Comparison of ENCODE assay signal across 16 cellular contexts in genomic region chr11:128837627-128838026, GRCh38. TPM values are rescaled to one million over a fixed set of nuclear protein-coding genes. Genes with fewer than 3 reads are reported as not detected.
DNase-seq lines count a peak whose midpoint lies in the region; ATAC-seq, FAIRE-seq and TF ChIP-seq lines count a peak whose summit lies in the region.
"Had no signal": no experiment of that assay in that cellular context is flagged by ENCODE, and none has a peak within 500 bp of the region (broad histone marks: within the 10 kb centered on the region; RNA-seq: fewer than 3 reads in every experiment).

No MANE protein-coding gene starts in this region.

- DNase-seq in activated CD4-positive, alpha-beta T cell treated with anti-CD3 and anti-CD28 coated beads for 36 hours: peak; percentile 29
- no peak for DNase-seq in activated CD4-positive, alpha-beta T cell treated with anti-CD3 and anti-CD28 coated beads for 1 hour
- DNase-seq in T-helper 17 cell (no peak), endothelial cell of umbilical vein (ENCODE audit: low read depth, low spot score) (peak; percentile 62), natural killer cell (no peak), NCI-H2227 (lab: John Stamatoyannopoulos, UW; ENCODE audit: unreplicated experiment) (no peak), RWPE1 (ENCODE audit: low spot score) (no peak), NCI-H510A treated with DMSO at 0.1 percent for 48 hours (lab: John Stamatoyannopoulos, UW) (no peak)
- DNase-seq: endodermal cell, NCI-H2081, ovary, transverse colon had no signal

- no peaks in the 10 kb centered on the region for H3K79me2 ChIP-seq in endothelial cell of umbilical vein (ENCODE audit: control insufficient read depth, insufficient read depth, low read length)

- H3K4me1 Mint-ChIP-seq in activated CD4-positive, alpha-beta T cell treated with anti-CD3 and anti-CD28 coated beads for 36 hours: peaks cover 50% of the 10 kb centered on the region
- peaks cover 44% of the 10 kb centered on the region for H3K4me1 Mint-ChIP-seq in T-helper 17 cell
- H3K4me1 Mint-ChIP-seq in natural killer cell: peaks cover 47 to 48% of the 10 kb centered on the region in 2 donors
- H3K4me1 Mint-ChIP-seq: endodermal cell had no signal

- H3K4me2 ChIP-seq in endothelial cell of umbilical vein (ENCODE audit: insufficient read depth, low read length): no peak overlapping the region
- H3K4me2 ChIP-seq: GM23338 had no signal

- no peak overlapping the region for H3K4me3 Mint-ChIP-seq in activated CD4-positive, alpha-beta T cell treated with anti-CD3 and anti-CD28 coated beads for 36 hours
- H3K4me3 Mint-ChIP-seq in T-helper 17 cell (peak overlapping the region; percentile 8), natural killer cell (no peak overlapping the region)
- H3K4me3 Mint-ChIP-seq: endodermal cell, GM23338 had no signal

- H4K20me1 ChIP-seq in endothelial cell of umbilical vein (replicated peaks; ENCODE audit: control insufficient read depth, extremely low read depth, insufficient read depth, low read length): no peaks in the 10 kb centered on the region

- POLR2A ChIA-PET in activated CD4-positive, alpha-beta T cell treated with anti-CD3 and anti-CD28 coated beads for 36 hours (lab: Charles Lee): no interaction called here
- POLR2A ChIA-PET in endothelial cell of umbilical vein (lab: Charles Lee): no interaction called here
- POLR2A ChIA-PET in RWPE1 (lab: Yijun Ruan, JAX; ENCODE audit: low non-redundant PET): no interaction called here

- no peak overlapping the region for H2AFZ ChIP-seq in endothelial cell of umbilical vein (ENCODE audit: low read depth, low read length)
- H2AFZ ChIP-seq: GM23338 had no signal

- dilution Hi-C loops in endothelial cell of umbilical vein (cut with MboI; ENCODE audit: extremely low pct_ligation_motif_present, low sequenced_read_pairs): no loop called here

- no peaks in the 10 kb centered on the region for H3K9me3 Mint-ChIP-seq in activated CD4-positive, alpha-beta T cell treated with anti-CD3 and anti-CD28 coated beads for 36 hours (ENCODE audit: low read depth)
- peaks cover 0 to 2% of the 10 kb centered on the region in 2 donors for H3K9me3 Mint-ChIP-seq in natural killer cell
- H3K9me3 Mint-ChIP-seq: endodermal cell, GM23338 had no signal

- H3K9ac ChIP-seq in endothelial cell of umbilical vein (replicated peaks; ENCODE audit: extremely low read depth, insufficient read depth, low read length): no peak overlapping the region

- CTCF ChIA-PET in activated CD4-positive, alpha-beta T cell treated with anti-CD3 and anti-CD28 coated beads for 36 hours (lab: Charles Lee): interaction anchor here (1.3 kb wide), 3 partner anchors 11 to 801 kb away, joined by 3 to 5 read pairs (median 4); no protein-coding TSS in a partner anchor
- CTCF ChIA-PET in endothelial cell of umbilical vein (lab: Charles Lee): interaction anchor here (0.8 to 3.2 kb wide), 4 partner anchors 9 to 680 kb away, joined by 3 to 15 read pairs (median 10); no protein-coding TSS in a partner anchor
- CTCF ChIA-PET in RWPE1 (lab: Yijun Ruan, JAX): no interaction called here

- no peak for TF ChIP-seq CTCF in endothelial cell of umbilical vein (IDR thresholded peaks at IDR 0.05; ENCODE audit: extremely low read depth in 1 of 2, insufficient read depth in 1 of 2, low read depth in 1 of 2, low read length in 2 of 2)
- no peak for TF ChIP-seq CTCF in natural killer cell (IDR thresholded peaks at IDR 0.05)
- no peak for TF ChIP-seq CTCF in RWPE1 (conservative IDR thresholded peaks at IDR 0.05; ENCODE audit: low read depth)

- H3K27ac Mint-ChIP-seq in activated CD4-positive, alpha-beta T cell treated with anti-CD3 and anti-CD28 coated beads for 36 hours: no peak overlapping the region
- peak overlapping the region; percentile 95 for H3K27ac Mint-ChIP-seq in T-helper 17 cell
- H3K27ac Mint-ChIP-seq in natural killer cell: no peak overlapping the region
- H3K27ac Mint-ChIP-seq: endodermal cell, GM23338 had no signal

- peak; percentile 44 for ATAC-seq in activated CD4-positive, alpha-beta T cell treated with anti-CD3 and anti-CD28 coated beads for 36 hours
- ATAC-seq in T-helper 17 cell (peak; percentile 24), natural killer cell (peak; percentile 52 to 63 (median 62))
- ATAC-seq: GM23338 had no signal

- FAIRE-seq in endothelial cell of umbilical vein (lab: Jason Lieb, UNC): peak; percentile 87
- FAIRE-seq: A204.1, astrocyte, GM19239 had no signal

- no peaks in the 10 kb centered on the region for H3K27me3 Mint-ChIP-seq in activated CD4-positive, alpha-beta T cell treated with anti-CD3 and anti-CD28 coated beads for 36 hours
- H3K27me3 Mint-ChIP-seq in T-helper 17 cell (no peaks in the 10 kb centered on the region), natural killer cell (ENCODE audit: low read depth in 2 of 2) (no peaks in the 10 kb centered on the region)

- no peaks in the 10 kb centered on the region for H3K9me1 ChIP-seq in endothelial cell of umbilical vein (replicated peaks; ENCODE audit: control insufficient read depth, extremely low read depth, insufficient read depth, low read length)

- H3K36me3 ChIP-seq in endothelial cell of umbilical vein (ENCODE audit: control insufficient read depth in 2 of 2, extremely low read depth in 1 of 2, insufficient read depth in 2 of 2, low read length in 2 of 2): no peaks in the 10 kb centered on the region
- H3K36me3 ChIP-seq: ovary, transverse colon had no signal

- no peak overlapping the region for H3K4me3 ChIP-seq in endothelial cell of umbilical vein (replicated peaks in 1 of 3; ENCODE audit: insufficient read depth in 1 of 3, low read depth in 1 of 3, low read length in 3 of 3)
- H3K4me3 ChIP-seq: GM23338, ovary, transverse colon had no signal

- peak; percentile 61 for TF ChIP-seq POLR2A in endothelial cell of umbilical vein (IDR thresholded peaks at IDR 0.05; ENCODE audit: low read depth, low read length)

- intact Hi-C loops in activated CD4-positive, alpha-beta T cell treated with anti-CD3 and anti-CD28 coated beads for 36 hours (cut with DNase I, micrococcal nuclease): loop anchor here in 1 of 2 experiments (10.0 kb wide), 1 partner anchor 373 kb away; no protein-coding TSS in a partner anchor
- intact Hi-C loops in endothelial cell of umbilical vein (cut with micrococcal nuclease) (loop anchor here (2.0 kb wide), 2 partner anchors 145 to 495 kb away; no protein-coding TSS in a partner anchor), natural killer cell (cut with micrococcal nuclease) (loop anchor here (10.0 kb wide), 1 partner anchor 543 kb away; no protein-coding TSS in a partner anchor)

- no peaks in the 10 kb centered on the region for H3K36me3 Mint-ChIP-seq in activated CD4-positive, alpha-beta T cell treated with anti-CD3 and anti-CD28 coated beads for 36 hours (ENCODE audit: low read depth)
- H3K36me3 Mint-ChIP-seq in T-helper 17 cell (ENCODE audit: low read depth) (peaks cover 2% of the 10 kb centered on the region), natural killer cell (no peaks in the 10 kb centered on the region)

- no TSS peak for BruUV-seq in endothelial cell of umbilical vein (replicated peaks; lab: Mats Ljungman, UMichigan)

- no peaks in the 10 kb centered on the region for H3K27me3 ChIP-seq in endothelial cell of umbilical vein (ENCODE audit: control insufficient read depth in 2 of 2, insufficient read depth in 2 of 2, low read length in 2 of 2)
- H3K27me3 ChIP-seq: ovary, transverse colon had no signal

- peak overlapping the region; percentile 1 for H3K27ac ChIP-seq in endothelial cell of umbilical vein (ENCODE audit: insufficient read depth, low read depth, low read length)
- H3K27ac ChIP-seq in RWPE1: no peak overlapping the region
- H3K27ac ChIP-seq: ovary, transverse colon had no signal

- H3K9me3 ChIP-seq in T-helper 17 cell (ENCODE audit: control insufficient read depth, low read length, poor library complexity, severe bottlenecking) (no peaks in the 10 kb centered on the region), endothelial cell of umbilical vein (replicated peaks; ENCODE audit: control insufficient read depth, insufficient read depth, low read length) (no peaks in the 10 kb centered on the region)
- H3K9me3 ChIP-seq: ovary, transverse colon had no signal

- peaks cover 34% of the 10 kb centered on the region for H3K4me1 ChIP-seq in endothelial cell of umbilical vein (ENCODE audit: control insufficient read depth, extremely low read depth, insufficient read depth, low read length)
- H3K4me1 ChIP-seq: transverse colon had no signal

TF ChIP-seq in endothelial cell of umbilical vein, 7 proteins besides CTCF, POLR2A, EP300 and RAD21 (continues in another document):
- TF ChIP-seq MAX (IDR thresholded peaks at IDR 0.05; ENCODE audit: insufficient read depth, insufficient read length) (no peak), POLR2AphosphoS5 (IDR thresholded peaks at IDR 0.05; ENCODE audit: insufficient read depth, low read depth, low read length) (peak; percentile 64)

RNA-seq across cellular contexts. Expression of gene KCNJ1, which starts 29.5 kb away (rescaled TPM):
- not detected for total RNA-seq in activated CD4-positive, alpha-beta T cell treated with anti-CD3 and anti-CD28 coated beads for 36 hours
- total RNA-seq in T-helper 17 cell: under 1 TPM; 0.22 to 0.70 TPM
- total RNA-seq in endothelial cell of umbilical vein: not detected in 2 replicates
- polyA plus RNA-seq in endothelial cell of umbilical vein: 0.03 TPM in 1 of 2 replicates, not detected in the other
- polyA plus RNA-seq in endothelial cell of umbilical vein (2011; cell fraction: cytosol; rRNA removed): not detected in 2 replicates
- 0.04 and 0.11 TPM in 2 replicates for polyA plus RNA-seq in endothelial cell of umbilical vein (2011; cell fraction: nucleus; rRNA removed)
- polyA plus RNA-seq in endothelial cell of umbilical vein (2012): not detected in 2 replicates
- polyA minus RNA-seq in endothelial cell of umbilical vein: 0.08 and 0.12 TPM in 2 replicates
- polyA minus RNA-seq in endothelial cell of umbilical vein (2011; cell fraction: cytosol; rRNA and poly(A)+ RNA removed): not detected
- 0.10 TPM in 1 of 2 replicates, not detected in the other for polyA minus RNA-seq in endothelial cell of umbilical vein (2011; cell fraction: nucleus; rRNA and poly(A)+ RNA removed)
- not detected for total RNA-seq in natural killer cell
- total RNA-seq: astrocyte, endodermal cell, GM23338, transverse colon had no signal
- polyA plus RNA-seq: ovary had no signal

RNA-seq across cellular contexts. Expression of gene KCNJ5, which starts 53.5 kb away (rescaled TPM):
- not detected for total RNA-seq in activated CD4-positive, alpha-beta T cell treated with anti-CD3 and anti-CD28 coated beads for 36 hours
- total RNA-seq in T-helper 17 cell (not detected), endothelial cell of umbilical vein (0.13 and 0.14 TPM in 2 replicates), natural killer cell (under 1 TPM; 0.09 to 0.18 (median 0.15) TPM)
- polyA plus RNA-seq in endothelial cell of umbilical vein: 0.03 TPM in 1 of 2 replicates, not detected in the other
- 0.03 TPM in 1 of 2 replicates, not detected in the other for polyA plus RNA-seq in endothelial cell of umbilical vein (2011; cell fraction: cytosol; rRNA removed)
- 0.08 TPM in 1 of 2 replicates, not detected in the other for polyA plus RNA-seq in endothelial cell of umbilical vein (2011; cell fraction: nucleus; rRNA removed)
- polyA plus RNA-seq in endothelial cell of umbilical vein (2012): not detected in 2 replicates
- polyA minus RNA-seq in endothelial cell of umbilical vein: not detected in 2 replicates
- not detected for polyA minus RNA-seq in endothelial cell of umbilical vein (2011; cell fraction: cytosol; rRNA and poly(A)+ RNA removed)
- polyA minus RNA-seq in endothelial cell of umbilical vein (2011; cell fraction: nucleus; rRNA and poly(A)+ RNA removed): not detected in 2 replicates
- total RNA-seq: GM23338 had no signal
- polyA plus RNA-seq: GM23338 had no signal

Comparison
In these comparisons a context has a peak if more than half of its experiments do, and no peak if none do; other contexts are left out.
1. DNase-seq: peak in activated CD4-positive, alpha-beta T cell treated with anti-CD3 and anti-CD28 coated beads for 36 hours (single experiment) and endothelial cell of umbilical vein (single experiment); none in activated CD4-positive, alpha-beta T cell treated with anti-CD3 and anti-CD28 coated beads for 1 hour (single experiment), T-helper 17 cell (0 of 3), natural killer cell (single experiment), NCI-H2227 (single experiment), RWPE1 (single experiment) and NCI-H510A treated with DMSO at 0.1 percent for 48 hours (single experiment).
2. Peak in every context shown above with its lines, with median percentiles within 50 percentile points of each other: ATAC-seq.